8 cellular contexts compared by ENCODE assay signal in genomic region chr12:50111693-50112455, GRCh38. TPM values are rescaled to one million over a fixed set of nuclear protein-coding genes. Genes with fewer than 3 reads are reported as not detected.
DNase-seq lines count a peak whose midpoint lies in the region; ATAC-seq and TF ChIP-seq lines count a peak whose summit lies in the region.

TSS of gene COX14 (plus strand) at chr12:50112236. CDS start at chr12:50120044, 7,808 bp downstream.

- H3K36me3 Mint-ChIP-seq in dendritic cell treated with granulocyte-macrophage colony-stimulating factor and Interleukin-4, amounts not matched to agents 40 ng/mL and 50 ng/mL, for 4 days (ENCODE audit: low read depth) = peaks cover 36% of the 10 kb centered on the region

- H3K4me3 ChIP-seq in left lung = peak within 1 kb of the TSS; percentile 94 to 97

- no peaks in the 10 kb centered on the region for H3K9me3 Mint-ChIP-seq in dendritic cell treated with granulocyte-macrophage colony-stimulating factor and Interleukin-4, amounts not matched to agents 40 ng/mL and 50 ng/mL, for 4 days

- H3K9me3 ChIP-seq in left lung = no peaks in the 10 kb centered on the region

- peaks cover 22 to 45% of the 10 kb centered on the region in 2 donors for H3K4me1 ChIP-seq in left lung

- DNase-seq in C1 segment of cervical spinal cord (lab: John Stamatoyannopoulos, UW) (peak; percentile 91 to 100 (median 99)), NCI-H748 (lab: John Stamatoyannopoulos, UW; ENCODE audit: unreplicated experiment) (peak; percentile 100), left lung (peak; percentile 98 to 99)
- peak; percentile 98 to 99 for DNase-seq in activated CD4-positive, alpha-beta T cell treated with anti-CD3 and anti-CD28 coated beads, Interleukin-2, amount 50 U/mL, for 24 hours (ENCODE audit: low read depth in 1 of 2, low spot score in 1 of 2)
- peak; percentile 99 for DNase-seq in stimulated activated CD4-positive, alpha-beta T cell treated with anti-CD3 and anti-CD28 coated beads, Interleukin-4, amount 100 ng/mL, for 1 hour

- no peaks in the 10 kb centered on the region for H3K27me3 Mint-ChIP-seq in dendritic cell treated with granulocyte-macrophage colony-stimulating factor and Interleukin-4, amounts not matched to agents 40 ng/mL and 50 ng/mL, for 4 days

- intact Hi-C loops in dendritic cell treated with granulocyte-macrophage colony-stimulating factor and Interleukin-4, amounts not matched to agents 40 ng/mL and 50 ng/mL, for 4 days (cut with micrococcal nuclease) = loop anchor here (1.0 to 5.0 kb wide), 3 partner anchors 23 to 55 kb away; partner anchors contain the start of gene CERS5
- intact Hi-C loops in left lung (cut with DNase I) = no loop called here

- ATAC-seq in GM19328 (IDR thresholded peaks at IDR 0.05; ENCODE audit: unreplicated experiment) (peak; percentile 86), HG03521 (IDR thresholded peaks at IDR 0.05; ENCODE audit: unreplicated experiment) (peak; percentile 79), left lung (peak; percentile 88)

- H3K27ac ChIP-seq in left lung = peak within 1 kb of the TSS; percentile 96 to 98

- H3K4me3 Mint-ChIP-seq in dendritic cell treated with granulocyte-macrophage colony-stimulating factor and Interleukin-4, amounts not matched to agents 40 ng/mL and 50 ng/mL, for 4 days = peak within 1 kb of the TSS; percentile 90

- peak; percentile 88 to 91 for TF ChIP-seq CTCF in left lung (IDR thresholded peaks at IDR 0.05)

- H3K36me3 ChIP-seq in left lung = peaks cover 0 to 8% of the 10 kb centered on the region in 2 donors

- H3K4me1 Mint-ChIP-seq in dendritic cell treated with granulocyte-macrophage colony-stimulating factor and Interleukin-4, amounts not matched to agents 40 ng/mL and 50 ng/mL, for 4 days (ENCODE audit: low read depth) = peaks cover 40% of the 10 kb centered on the region

- no peaks in the 10 kb centered on the region for H3K27me3 ChIP-seq in left lung

- H3K27ac Mint-ChIP-seq in dendritic cell treated with granulocyte-macrophage colony-stimulating factor and Interleukin-4, amounts not matched to agents 40 ng/mL and 50 ng/mL, for 4 days = peak within 1 kb of the TSS; percentile 97

RNA-seq across cellular contexts. Expression of gene COX14, which starts in this region (rescaled TPM):
- total RNA-seq in left lung = 10 to 100 TPM; 46.8 to 77.6 TPM

Comparison
In these comparisons a context has a peak if more than half of its experiments do, and no peak if none do; other contexts are left out.
1. Peak in every context shown above with its lines: DNase-seq, ATAC-seq, H3K4me3 ChIP-seq and H3K27ac ChIP-seq.